In genomic region chr3:194659778-194660177, GRCh38 we compare ENCODE assay signal across 24 cellular contexts.
"Had no signal": no experiment of that assay in that cellular context is flagged by ENCODE, and none has a peak within 500 bp of the region (broad histone marks: within the 10 kb centered on the region; RNA-seq: fewer than 3 reads in every experiment).

No MANE protein-coding gene starts in this region.

- H3K9me2 ChIP-seq: SK-N-SH had no signal

- H3K27me3 ChIP-seq: Peyer's patch, SJCRH30 had no signal

- H3K4me2 ChIP-seq: SK-N-SH had no signal

- H3K9me3 Mint-ChIP-seq: activated naive CD4-positive, alpha-beta T cell treated with anti-CD3 and anti-CD28 coated beads, Interleukin-2, amount 50 U/mL, for 24 hours; brain; central memory CD8-positive, alpha-beta T cell had no signal

- ATAC-seq: activated CD8-positive, alpha-beta T cell treated with anti-CD3 and anti-CD28 coated beads, Interleukin-2, amount 10 ng/mL, durations not matched to agents 7 days and 5 days had no signal

- H3K27ac Mint-ChIP-seq: activated CD8-positive, alpha-beta T cell treated with anti-CD3 and anti-CD28 coated beads, Interleukin-2, amount 10 ng/mL, durations not matched to agents 7 days and 5 days; activated naive CD4-positive, alpha-beta T cell treated with anti-CD3 and anti-CD28 coated beads, Interleukin-2, amount 50 U/mL, for 24 hours; brain had no signal

- H3K9me3 ChIP-seq: Peyer's patch, SJCRH30, SK-N-SH had no signal

- H3K4me3 ChIP-seq: Peyer's patch, SJCRH30 had no signal

- H3K9ac ChIP-seq: SK-N-SH had no signal

- H3K4me1 Mint-ChIP-seq: brain had no signal

- DNase-seq: activated CD4-positive, alpha-beta T cell treated with anti-CD3 and anti-CD28 coated beads for 4 hours; activated CD8-positive, alpha-beta memory T cell treated with anti-CD3 and anti-CD28 coated beads, Interleukin-2, amount 50 U/mL, for 48 hours; activated CD8-positive, alpha-beta T cell treated with anti-CD3 and anti-CD28 coated beads, Interleukin-2, amount 10 ng/mL, durations not matched to agents 7 days and 5 days; activated effector memory CD4-positive, alpha-beta T cell treated with Interleukin-2 at 50 U/mL for 16 hours; activated naive CD4-positive, alpha-beta T cell; activated T-cell treated with anti-CD3 and anti-CD28 coated beads, Interleukin-2, amount 50 U/mL, for 1 hour; amygdala; Kasumi-1; NCI-H1105 treated with DMSO at 0.1 percent for 48 hours; NCI-H1436 treated with DMSO at 0.1 percent for 48 hours; NCI-H187; NCI-H2081; NCI-H510A treated with DMSO at 0.1 percent for 48 hours; NCI-H69; Peyer's patch; Right ventricle myocardium superior; SJCRH30; SK-N-SH; T-helper 1 cell; WERI-Rb-1 had no signal

- H3K27me3 Mint-ChIP-seq: activated naive CD4-positive, alpha-beta T cell treated with anti-CD3 and anti-CD28 coated beads, Interleukin-2, amount 50 U/mL, for 24 hours; brain; central memory CD8-positive, alpha-beta T cell had no signal

- H3K4me1 ChIP-seq: Peyer's patch, SJCRH30 had no signal

- H3K27ac ChIP-seq: RWPE1, SJCRH30, WERI-Rb-1 had no signal

- H3K4me3 Mint-ChIP-seq: activated CD8-positive, alpha-beta T cell treated with anti-CD3 and anti-CD28 coated beads, Interleukin-2, amount 10 ng/mL, durations not matched to agents 7 days and 5 days; activated naive CD4-positive, alpha-beta T cell treated with anti-CD3 and anti-CD28 coated beads, Interleukin-2, amount 50 U/mL, for 24 hours; brain; central memory CD8-positive, alpha-beta T cell had no signal
